Comparison of ENCODE assay signal across 1 cellular context in the genomic region with DNA sequence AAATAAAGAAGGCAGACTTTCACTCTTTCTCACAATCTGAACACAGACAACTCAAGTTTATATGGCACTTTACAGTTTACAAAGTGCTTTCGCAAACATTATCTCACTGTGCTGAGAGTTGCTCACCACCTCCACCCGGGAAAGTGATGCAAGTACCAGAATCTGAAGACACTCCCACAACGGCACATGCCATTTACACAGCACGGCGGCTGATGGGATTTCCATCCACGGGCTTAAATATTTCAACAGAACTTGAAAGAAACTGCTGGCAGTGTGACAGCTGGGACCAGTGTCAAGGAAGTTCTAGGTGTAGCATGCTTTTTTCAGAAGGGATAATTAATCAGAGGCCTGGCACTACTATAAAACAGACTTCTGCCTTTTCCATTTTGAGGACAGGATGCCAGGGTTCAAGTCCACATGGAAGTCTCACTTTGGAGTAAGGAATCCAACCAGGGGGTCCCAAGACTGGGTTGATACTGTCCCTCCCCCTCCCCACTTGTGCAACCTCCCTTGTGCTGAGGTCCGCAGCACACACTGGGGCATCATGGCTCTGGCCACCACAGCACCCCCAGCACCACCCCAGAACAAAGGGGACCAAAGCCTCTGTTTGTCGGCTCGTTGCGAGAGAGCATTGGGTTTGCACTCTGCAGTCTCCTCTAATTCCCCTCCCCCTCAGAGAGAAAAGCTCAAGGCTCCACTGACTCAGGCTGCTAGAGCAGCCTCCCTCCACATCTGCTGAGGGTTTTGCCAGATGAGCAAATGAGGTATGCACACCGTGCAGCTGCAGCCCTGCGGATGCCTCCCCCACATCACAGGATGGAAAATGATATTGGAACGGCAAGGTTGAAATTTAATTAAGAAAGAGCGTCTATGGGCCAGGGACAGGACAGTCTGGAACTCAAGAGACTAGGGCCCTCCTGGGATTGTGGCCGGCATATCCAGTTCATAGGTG.
TF ChIP-seq lines count a peak whose summit lies in the region.

No MANE protein-coding gene starts in this region.

TF ChIP-seq in K562, 482 proteins besides CTCF, POLR2A, EP300 and RAD21 (continued from another document and continues in another):
- TF ChIP-seq, protein P1, sequence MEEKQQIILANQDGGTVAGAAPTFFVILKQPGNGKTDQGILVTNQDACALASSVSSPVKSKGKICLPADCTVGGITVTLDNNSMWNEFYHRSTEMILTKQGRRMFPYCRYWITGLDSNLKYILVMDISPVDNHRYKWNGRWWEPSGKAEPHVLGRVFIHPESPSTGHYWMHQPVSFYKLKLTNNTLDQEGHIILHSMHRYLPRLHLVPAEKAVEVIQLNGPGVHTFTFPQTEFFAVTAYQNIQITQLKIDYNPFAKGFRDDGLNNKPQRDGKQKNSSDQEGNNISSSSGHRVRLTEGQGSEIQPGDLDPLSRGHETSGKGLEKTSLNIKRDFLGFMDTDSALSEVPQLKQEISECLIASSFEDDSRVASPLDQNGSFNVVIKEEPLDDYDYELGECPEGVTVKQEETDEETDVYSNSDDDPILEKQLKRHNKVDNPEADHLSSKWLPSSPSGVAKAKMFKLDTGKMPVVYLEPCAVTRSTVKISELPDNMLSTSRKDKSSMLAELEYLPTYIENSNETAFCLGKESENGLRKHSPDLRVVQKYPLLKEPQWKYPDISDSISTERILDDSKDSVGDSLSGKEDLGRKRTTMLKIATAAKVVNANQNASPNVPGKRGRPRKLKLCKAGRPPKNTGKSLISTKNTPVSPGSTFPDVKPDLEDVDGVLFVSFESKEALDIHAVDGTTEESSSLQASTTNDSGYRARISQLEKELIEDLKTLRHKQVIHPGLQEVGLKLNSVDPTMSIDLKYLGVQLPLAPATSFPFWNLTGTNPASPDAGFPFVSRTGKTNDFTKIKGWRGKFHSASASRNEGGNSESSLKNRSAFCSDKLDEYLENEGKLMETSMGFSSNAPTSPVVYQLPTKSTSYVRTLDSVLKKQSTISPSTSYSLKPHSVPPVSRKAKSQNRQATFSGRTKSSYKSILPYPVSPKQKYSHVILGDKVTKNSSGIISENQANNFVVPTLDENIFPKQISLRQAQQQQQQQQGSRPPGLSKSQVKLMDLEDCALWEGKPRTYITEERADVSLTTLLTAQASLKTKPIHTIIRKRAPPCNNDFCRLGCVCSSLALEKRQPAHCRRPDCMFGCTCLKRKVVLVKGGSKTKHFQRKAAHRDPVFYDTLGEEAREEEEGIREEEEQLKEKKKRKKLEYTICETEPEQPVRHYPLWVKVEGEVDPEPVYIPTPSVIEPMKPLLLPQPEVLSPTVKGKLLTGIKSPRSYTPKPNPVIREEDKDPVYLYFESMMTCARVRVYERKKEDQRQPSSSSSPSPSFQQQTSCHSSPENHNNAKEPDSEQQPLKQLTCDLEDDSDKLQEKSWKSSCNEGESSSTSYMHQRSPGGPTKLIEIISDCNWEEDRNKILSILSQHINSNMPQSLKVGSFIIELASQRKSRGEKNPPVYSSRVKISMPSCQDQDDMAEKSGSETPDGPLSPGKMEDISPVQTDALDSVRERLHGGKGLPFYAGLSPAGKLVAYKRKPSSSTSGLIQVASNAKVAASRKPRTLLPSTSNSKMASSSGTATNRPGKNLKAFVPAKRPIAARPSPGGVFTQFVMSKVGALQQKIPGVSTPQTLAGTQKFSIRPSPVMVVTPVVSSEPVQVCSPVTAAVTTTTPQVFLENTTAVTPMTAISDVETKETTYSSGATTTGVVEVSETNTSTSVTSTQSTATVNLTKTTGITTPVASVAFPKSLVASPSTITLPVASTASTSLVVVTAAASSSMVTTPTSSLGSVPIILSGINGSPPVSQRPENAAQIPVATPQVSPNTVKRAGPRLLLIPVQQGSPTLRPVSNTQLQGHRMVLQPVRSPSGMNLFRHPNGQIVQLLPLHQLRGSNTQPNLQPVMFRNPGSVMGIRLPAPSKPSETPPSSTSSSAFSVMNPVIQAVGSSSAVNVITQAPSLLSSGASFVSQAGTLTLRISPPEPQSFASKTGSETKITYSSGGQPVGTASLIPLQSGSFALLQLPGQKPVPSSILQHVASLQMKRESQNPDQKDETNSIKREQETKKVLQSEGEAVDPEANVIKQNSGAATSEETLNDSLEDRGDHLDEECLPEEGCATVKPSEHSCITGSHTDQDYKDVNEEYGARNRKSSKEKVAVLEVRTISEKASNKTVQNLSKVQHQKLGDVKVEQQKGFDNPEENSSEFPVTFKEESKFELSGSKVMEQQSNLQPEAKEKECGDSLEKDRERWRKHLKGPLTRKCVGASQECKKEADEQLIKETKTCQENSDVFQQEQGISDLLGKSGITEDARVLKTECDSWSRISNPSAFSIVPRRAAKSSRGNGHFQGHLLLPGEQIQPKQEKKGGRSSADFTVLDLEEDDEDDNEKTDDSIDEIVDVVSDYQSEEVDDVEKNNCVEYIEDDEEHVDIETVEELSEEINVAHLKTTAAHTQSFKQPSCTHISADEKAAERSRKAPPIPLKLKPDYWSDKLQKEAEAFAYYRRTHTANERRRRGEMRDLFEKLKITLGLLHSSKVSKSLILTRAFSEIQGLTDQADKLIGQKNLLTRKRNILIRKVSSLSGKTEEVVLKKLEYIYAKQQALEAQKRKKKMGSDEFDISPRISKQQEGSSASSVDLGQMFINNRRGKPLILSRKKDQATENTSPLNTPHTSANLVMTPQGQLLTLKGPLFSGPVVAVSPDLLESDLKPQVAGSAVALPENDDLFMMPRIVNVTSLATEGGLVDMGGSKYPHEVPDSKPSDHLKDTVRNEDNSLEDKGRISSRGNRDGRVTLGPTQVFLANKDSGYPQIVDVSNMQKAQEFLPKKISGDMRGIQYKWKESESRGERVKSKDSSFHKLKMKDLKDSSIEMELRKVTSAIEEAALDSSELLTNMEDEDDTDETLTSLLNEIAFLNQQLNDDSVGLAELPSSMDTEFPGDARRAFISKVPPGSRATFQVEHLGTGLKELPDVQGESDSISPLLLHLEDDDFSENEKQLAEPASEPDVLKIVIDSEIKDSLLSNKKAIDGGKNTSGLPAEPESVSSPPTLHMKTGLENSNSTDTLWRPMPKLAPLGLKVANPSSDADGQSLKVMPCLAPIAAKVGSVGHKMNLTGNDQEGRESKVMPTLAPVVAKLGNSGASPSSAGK (IDR thresholded peaks at IDR 0.05) = peak; percentile 37; the same call in 1 of the 2 replicates
- peak in 1 of 2 experiments; percentile 23; a peak in 2 of 4 replicates for TF ChIP-seq NRF1 (conservative IDR thresholded peaks at IDR 0.05 in 1 of 2, IDR thresholded peaks at IDR 0.05 in 1 of 2)
- TF ChIP-seq LEF1 (IDR thresholded peaks at IDR 0.05) = peak; percentile 27; the same call in 1 of the 2 replicates
- TF ChIP-seq CEBPG (CRISPR knock-in tag; IDR thresholded peaks at IDR 0.05) = peak; percentile 86
- TF ChIP-seq CEBPG (tag; conservative IDR thresholded peaks at IDR 0.05 in 1 of 2, IDR thresholded peaks at IDR 0.05 in 1 of 2) = peak; percentile 90 to 93
- 0 out of 2 replicates have a peak, but pooled peaks have one; percentile 35 for TF ChIP-seq ETV5 (CRISPR knock-in tag; IDR thresholded peaks at IDR 0.05; ENCODE audit: low read depth)
- peak; percentile 89 for TF ChIP-seq CBFA2T3 (IDR thresholded peaks at IDR 0.05)
- 0 out of 2 replicates have a peak, but pooled peaks have one; percentile 20 for TF ChIP-seq BCOR (IDR thresholded peaks at IDR 0.05)
- TF ChIP-seq, protein P2, sequence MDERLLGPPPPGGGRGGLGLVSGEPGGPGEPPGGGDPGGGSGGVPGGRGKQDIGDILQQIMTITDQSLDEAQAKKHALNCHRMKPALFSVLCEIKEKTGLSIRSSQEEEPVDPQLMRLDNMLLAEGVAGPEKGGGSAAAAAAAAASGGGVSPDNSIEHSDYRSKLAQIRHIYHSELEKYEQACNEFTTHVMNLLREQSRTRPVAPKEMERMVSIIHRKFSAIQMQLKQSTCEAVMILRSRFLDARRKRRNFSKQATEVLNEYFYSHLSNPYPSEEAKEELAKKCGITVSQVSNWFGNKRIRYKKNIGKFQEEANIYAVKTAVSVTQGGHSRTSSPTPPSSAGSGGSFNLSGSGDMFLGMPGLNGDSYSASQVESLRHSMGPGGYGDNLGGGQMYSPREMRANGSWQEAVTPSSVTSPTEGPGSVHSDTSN (CRISPR knock-in tag; IDR thresholded peaks at IDR 0.05; ENCODE audit: low read depth) = no peak
- TF ChIP-seq, protein P2 (tag; conservative IDR thresholded peaks at IDR 0.05; ENCODE audit: low read depth) = peak; percentile 20; the same call in 1 of the 2 replicates
- TF ChIP-seq ZNF408 (CRISPR knock-in tag; IDR thresholded peaks at IDR 0.05; ENCODE audit: low read depth) = no peak
- TF ChIP-seq ELF4 (CRISPR knock-in tag; IDR thresholded peaks at IDR 0.05) = no peak
- TF ChIP-seq SMARCA4 (IDR thresholded peaks at IDR 0.05) = peak; percentile 37; the same call in 1 of the 2 replicates
- TF ChIP-seq, protein P3, sequence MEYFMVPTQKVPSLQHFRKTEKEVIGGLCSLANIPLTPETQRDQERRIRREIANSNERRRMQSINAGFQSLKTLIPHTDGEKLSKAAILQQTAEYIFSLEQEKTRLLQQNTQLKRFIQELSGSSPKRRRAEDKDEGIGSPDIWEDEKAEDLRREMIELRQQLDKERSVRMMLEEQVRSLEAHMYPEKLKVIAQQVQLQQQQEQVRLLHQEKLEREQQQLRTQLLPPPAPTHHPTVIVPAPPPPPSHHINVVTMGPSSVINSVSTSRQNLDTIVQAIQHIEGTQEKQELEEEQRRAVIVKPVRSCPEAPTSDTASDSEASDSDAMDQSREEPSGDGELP (CRISPR knock-in tag; IDR thresholded peaks at IDR 0.05; ENCODE audit: borderline replicate concordance) = peak; percentile 54; the same call in 1 of the 2 replicates
- TF ChIP-seq PCBP2 (IDR thresholded peaks at IDR 0.05; ENCODE audit: low read depth, low read length, poor library complexity, severe bottlenecking) = no peak
- TF ChIP-seq SMARCE1 (IDR thresholded peaks at IDR 0.05) = peak; percentile 41; the same call in 1 of the 2 replicates
- TF ChIP-seq BHLHE40 (IDR thresholded peaks at IDR 0.05; ENCODE audit: low read length) = peak; percentile 79
- TF ChIP-seq HMG20B (CRISPR knock-in tag; IDR thresholded peaks at IDR 0.05) = no peak
- TF ChIP-seq MAZ (CRISPR knock-in tag; conservative IDR thresholded peaks at IDR 0.05 in 1 of 2, IDR thresholded peaks at IDR 0.05 in 1 of 2) = peak; percentile 25 to 53; a peak in 2 of 4 replicates
- TF ChIP-seq TRIM24 (IDR thresholded peaks at IDR 0.05) = peak; percentile 52 to 65; a peak in 2 of 4 replicates
- peak; percentile 64 for TF ChIP-seq JUND (IDR thresholded peaks at IDR 0.05; ENCODE audit: borderline replicate concordance, low read depth, low read length)
- no peak; the same call in 2 of the 3 replicates for TF ChIP-seq JUND (tag; IDR thresholded peaks at IDR 0.05; ENCODE audit: borderline replicate concordance, low read depth, low read length)
- 0 out of 2 replicates have a peak, but pooled peaks have one; percentile 9 for TF ChIP-seq SMARCA5 (IDR thresholded peaks at IDR 0.05)
- TF ChIP-seq ASH1L (IDR thresholded peaks at IDR 0.05; ENCODE audit: borderline replicate concordance, low read depth, partially characterized antibody) = no peak
- TF ChIP-seq IFI16 (CRISPR knock-in tag; IDR thresholded peaks at IDR 0.05) = no peak
- peak in 1 of 2 experiments; percentile 38; a peak in 1 of 4 replicates for TF ChIP-seq KDM1A (IDR thresholded peaks at IDR 0.05)
- no peak for TF ChIP-seq ZNF696 (CRISPR knock-in tag; conservative IDR thresholded peaks at IDR 0.05)
- TF ChIP-seq KLF16 (IDR thresholded peaks at IDR 0.05) = peak; percentile 73
- peak; percentile 36; the same call in 1 of the 2 replicates for TF ChIP-seq TAL1 (IDR thresholded peaks at IDR 0.05)
- TF ChIP-seq HDGF (IDR thresholded peaks at IDR 0.05) = peak; percentile 85; the same call in 1 of the 2 replicates
- peak; percentile 74; the same call in 1 of the 2 replicates for TF ChIP-seq POLR2AphosphoS5 (IDR thresholded peaks at IDR 0.05; ENCODE audit: control insufficient read depth, insufficient read depth, low read depth, low read length)
- peak; percentile 59 for TF ChIP-seq ARID1B (IDR thresholded peaks at IDR 0.05)
- TF ChIP-seq, protein P4, sequence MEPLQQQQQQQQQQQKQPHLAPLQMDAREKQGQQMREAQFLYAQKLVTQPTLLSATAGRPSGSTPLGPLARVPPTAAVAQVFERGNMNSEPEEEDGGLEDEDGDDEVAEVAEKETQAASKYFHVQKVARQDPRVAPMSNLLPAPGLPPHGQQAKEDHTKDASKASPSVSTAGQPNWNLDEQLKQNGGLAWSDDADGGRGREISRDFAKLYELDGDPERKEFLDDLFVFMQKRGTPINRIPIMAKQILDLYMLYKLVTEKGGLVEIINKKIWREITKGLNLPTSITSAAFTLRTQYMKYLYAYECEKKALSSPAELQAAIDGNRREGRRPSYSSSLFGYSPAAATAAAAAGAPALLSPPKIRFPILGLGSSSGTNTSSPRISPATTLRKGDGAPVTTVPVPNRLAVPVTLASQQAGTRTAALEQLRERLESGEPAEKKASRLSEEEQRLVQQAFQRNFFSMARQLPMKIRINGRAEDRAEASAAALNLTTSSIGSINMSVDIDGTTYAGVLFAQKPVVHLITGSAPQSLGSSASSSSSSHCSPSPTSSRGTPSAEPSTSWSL (CRISPR knock-in tag; IDR thresholded peaks at IDR 0.05; ENCODE audit: borderline replicate concordance) = no peak
- peak; percentile 49; the same call in 1 of the 2 replicates for TF ChIP-seq NCOR1 (IDR thresholded peaks at IDR 0.05)
- peak; percentile 41 for TF ChIP-seq CXXC5 (CRISPR knock-in tag; IDR thresholded peaks at IDR 0.05)
- TF ChIP-seq SUPT5H (IDR thresholded peaks at IDR 0.05) = no peak
- no peak for TF ChIP-seq NR4A1 (CRISPR knock-in tag; IDR thresholded peaks at IDR 0.05)
- TF ChIP-seq NR4A1 (tag; IDR thresholded peaks at IDR 0.05) = peak; percentile 33; the same call in 1 of the 2 replicates
- 0 out of 2 replicates have a peak, but pooled peaks have one; percentile 23 for TF ChIP-seq EGR1 (conservative IDR thresholded peaks at IDR 0.05)
- TF ChIP-seq ZNF764 (CRISPR knock-in tag; IDR thresholded peaks at IDR 0.05; ENCODE audit: low read depth) = no peak
- peak; percentile 5; the same call in 1 of the 2 replicates for TF ChIP-seq NFRKB (IDR thresholded peaks at IDR 0.05; ENCODE audit: low read depth)
- 0 out of 2 replicates have a peak, but pooled peaks have one; percentile 14 for TF ChIP-seq CHD2 (IDR thresholded peaks at IDR 0.05; ENCODE audit: low read depth, low read length)
- TF ChIP-seq CBFA2T2 (conservative IDR thresholded peaks at IDR 0.05) = peak; percentile 83
- TF ChIP-seq HDAC2 (IDR thresholded peaks at IDR 0.05) = peak; percentile 9; the same call in 1 of the 2 replicates
- TF ChIP-seq EP400 (IDR thresholded peaks at IDR 0.05) = peak; percentile 26; the same call in 1 of the 2 replicates
- peak; percentile 61 for TF ChIP-seq L3MBTL2 (IDR thresholded peaks at IDR 0.05)
